ENCODE assay signal across 9 cellular contexts in the genomic region with DNA sequence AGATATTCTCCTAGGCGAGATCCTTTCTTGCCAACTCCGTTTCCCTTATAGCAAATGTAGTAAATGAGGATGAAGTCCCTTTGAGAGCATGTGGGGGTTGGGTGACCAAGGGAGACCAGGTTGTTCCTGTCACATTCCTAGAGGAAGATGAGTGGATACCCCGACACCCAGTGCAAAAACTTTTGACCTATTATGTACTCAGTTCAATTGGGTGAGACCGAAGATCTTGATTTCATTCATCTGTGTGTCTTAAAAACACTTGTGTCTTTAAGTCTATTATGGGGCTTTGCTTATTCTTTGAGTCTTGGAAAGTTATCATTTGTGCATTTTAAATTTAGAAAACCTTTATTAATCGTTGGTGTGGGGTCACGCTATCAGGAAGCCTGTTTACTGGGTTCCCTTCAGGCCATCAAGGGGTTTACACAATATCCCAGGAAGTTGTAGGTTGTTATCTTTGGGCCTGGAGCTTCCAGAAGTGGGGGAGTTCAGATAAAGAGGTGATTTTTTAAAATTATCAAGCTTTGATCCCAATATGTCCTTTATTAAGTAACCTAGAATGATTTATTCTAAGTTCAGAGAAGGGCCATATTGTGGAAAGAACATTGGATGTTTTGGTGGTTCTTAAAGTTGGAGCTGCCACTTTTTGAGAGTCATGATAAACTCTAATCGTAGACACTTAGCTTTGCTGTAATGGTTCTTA. TPM values are rescaled to one million over a fixed set of nuclear protein-coding genes. Genes with fewer than 3 reads are reported as not detected.
DNase-seq lines count a peak whose midpoint lies in the region; ATAC-seq and TF ChIP-seq lines count a peak whose summit lies in the region.
"Had no signal": no experiment of that assay in that cellular context is flagged by ENCODE, and none has a peak within 500 bp of the region (broad histone marks: within the 10 kb centered on the region; RNA-seq: fewer than 3 reads in every experiment).

No MANE protein-coding gene starts in this region.

- no peak for TF ChIP-seq CTCF in WERI-Rb-1 (IDR thresholded peaks at IDR 0.05; ENCODE audit: low read depth, low read length)
- no peak for TF ChIP-seq CTCF in foreskin fibroblast (IDR thresholded peaks at IDR 0.05; ENCODE audit: low read depth, low read length)
- TF ChIP-seq CTCF in psoas muscle (IDR thresholded peaks at IDR 0.05): no peak

- H3K9me3 ChIP-seq in WERI-Rb-1 (ENCODE audit: severe bottlenecking) (no peaks in the 10 kb centered on the region), psoas muscle (no peaks in the 10 kb centered on the region), HAP-1 (no peaks in the 10 kb centered on the region)

- no peaks in the 10 kb centered on the region for H3K27me3 ChIP-seq in WERI-Rb-1 (ENCODE audit: insufficient read depth, low read depth, severe bottlenecking)
- no peaks in the 10 kb centered on the region for H3K27me3 ChIP-seq in psoas muscle (ENCODE audit: insufficient read depth in 3 of 3, low read length in 2 of 3)
- H3K27me3 ChIP-seq in HAP-1 (ENCODE audit: low read depth): no peaks in the 10 kb centered on the region

- H3K4me3 ChIP-seq in WERI-Rb-1 (ENCODE audit: low read depth, low read length): peak overlapping the region; percentile 94
- H3K4me3 ChIP-seq in foreskin fibroblast (ENCODE audit: low read depth in 1 of 2, low read length in 2 of 2): peak overlapping the region; percentile 77 to 89
- peak overlapping the region; percentile 98 for H3K4me3 ChIP-seq in psoas muscle
- H3K4me3 ChIP-seq in HAP-1: no peak overlapping the region

- in situ Hi-C loops in HAP-1 (cut with MboI; ENCODE audit: low sequenced_read_pairs): no loop called here

- WGBS in psoas muscle, 3 donors: 25 to 47% (median 38%) methylated on average over 7 of the region's 7 CpGs

- H3K4me1 ChIP-seq in psoas muscle (peaks cover 14% of the 10 kb centered on the region), HAP-1 (no peaks in the 10 kb centered on the region; the same call in 1 of the 2 replicates)

- H3K36me3 ChIP-seq in WERI-Rb-1 (peaks cover 28% of the 10 kb centered on the region), psoas muscle (ENCODE audit: insufficient read depth in 1 of 2, low read depth in 1 of 2) (peaks cover 0 to 14% of the 10 kb centered on the region in 2 donors), HAP-1 (replicated peaks) (no peaks in the 10 kb centered on the region)

- DNase-seq in EH (ENCODE audit: low read depth): peak; percentile 38
- DNase-seq in WERI-Rb-1: peak; percentile 29
- DNase-seq in foreskin fibroblast: peak in 1 of 2 donors; percentile 36
- DNase-seq in psoas muscle: peak in 1 of 2 donors; percentile 38
- no peak for DNase-seq in GDM1 (lab: John Stamatoyannopoulos, UW)
- DNase-seq in HAP-1 (ENCODE audit: low spot score in 2 of 2): no peak
- DNase-seq in cerebellar nuclear complex (lab: John Stamatoyannopoulos, UW): no peak
- no peak for DNase-seq in NCI-H128 (lab: John Stamatoyannopoulos, UW; ENCODE audit: unreplicated experiment)
- DNase-seq: NCI-H1105 treated with DMSO at 0.1 percent for 48 hours had no signal

- intact Hi-C loops in psoas muscle (cut with DNase I): loop anchor here (2.0 to 5.0 kb wide), 2 partner anchors 85 to 88 kb away; no protein-coding TSS in a partner anchor

- peak overlapping the region; percentile 72 for H3K27ac ChIP-seq in WERI-Rb-1
- H3K27ac ChIP-seq in psoas muscle: peak overlapping the region; percentile 99

- no peak for ATAC-seq in psoas muscle

RNA-seq across cellular contexts. Expression of a gene that starts 2.8 kb away (rescaled TPM):
- total RNA-seq in psoas muscle: 100 to 1,000 TPM; 111 to 370 (median 154) TPM
- 100 to 1,000 TPM; 120 to 669 (median 345) TPM for polyA plus RNA-seq in psoas muscle

Comparison
In these comparisons a context has a peak if more than half of its experiments do, and no peak if none do; other contexts are left out.
1. DNase-seq: peak in EH (single experiment) and WERI-Rb-1 (single experiment); none in GDM1 (single experiment), HAP-1 (0 of 2), cerebellar nuclear complex (0 of 2) and NCI-H128 (single experiment).